Comparison of ENCODE assay signal across 8 cellular contexts in genomic region chr19:36771275-36772231, GRCh38. TPM values are rescaled to one million over a fixed set of nuclear protein-coding genes. Genes with fewer than 3 reads are reported as not detected.
DNase-seq lines count a peak whose midpoint lies in the region; ATAC-seq and TF ChIP-seq lines count a peak whose summit lies in the region.

No MANE protein-coding gene starts in this region.

- H3K36me3 ChIP-seq in esophagus (ENCODE audit: control insufficient read depth in 2 of 2, insufficient read depth in 2 of 2, low read length in 1 of 2) (no peaks in the 10 kb centered on the region), thymus (ENCODE audit: control insufficient read depth, insufficient read depth) (no peaks in the 10 kb centered on the region)

- no peak for ATAC-seq in HG03378 (IDR thresholded peaks at IDR 0.05; ENCODE audit: unreplicated experiment)

- H3K27ac ChIP-seq in VCaP = peak overlapping the region; percentile 91
- peak overlapping the region; percentile 5 to 80 for H3K27ac ChIP-seq in esophagus (ENCODE audit: low read depth in 2 of 2, low read length in 1 of 2)
- H3K27ac ChIP-seq in thymus (ENCODE audit: low read depth) = peak overlapping the region; percentile 43

- H3K9me3 ChIP-seq in esophagus (ENCODE audit: control insufficient read depth in 2 of 2, insufficient read depth in 1 of 2, low read depth in 1 of 2, low read length in 1 of 2) (peaks cover 9% of the 10 kb centered on the region in 2 donors), thymus (ENCODE audit: control insufficient read depth) (peaks cover 3% of the 10 kb centered on the region)

- WGBS in esophagus, 2 donors = 2 to 3% methylated on average over 29 of the region's 29 CpGs
- WGBS in thymus = 7% methylated on average over 29 of the region's 29 CpGs

- H3K4me1 ChIP-seq in esophagus (ENCODE audit: control insufficient read depth in 2 of 2, insufficient read depth in 2 of 2, low read length in 1 of 2) (peaks cover 2 to 4% of the 10 kb centered on the region in 2 donors), thymus (ENCODE audit: control insufficient read depth, insufficient read depth, low read length) (peaks cover 12% of the 10 kb centered on the region)

- H3K4me3 ChIP-seq in esophagus (ENCODE audit: low read depth in 1 of 2, low read length in 2 of 2) = peak overlapping the region; percentile 65 to 94
- H3K4me3 ChIP-seq in thymus (ENCODE audit: low read length) = peak overlapping the region; percentile 81

- H3K27me3 ChIP-seq in esophagus (ENCODE audit: control insufficient read depth in 1 of 2, insufficient read depth in 2 of 2, low read length in 2 of 2) (no peaks in the 10 kb centered on the region), thymus (ENCODE audit: control insufficient read depth, insufficient read depth) (no peaks in the 10 kb centered on the region)

- TF ChIP-seq CTCF in VCaP (conservative IDR thresholded peaks at IDR 0.05) = no peak

- peak; percentile 40 for DNase-seq in NCI-H1092 treated with DMSO at 0.1 percent for 48 hours (lab: John Stamatoyannopoulos, UW)
- no peak for DNase-seq in NCI-H1092 (lab: John Stamatoyannopoulos, UW)
- peak; percentile 63 to 74 for DNase-seq in Kasumi-1 (lab: John Stamatoyannopoulos, UW)
- peak; percentile 70 for DNase-seq in mucosa of gallbladder (ENCODE audit: low spot score)

RNA-seq across cellular contexts. Expression of gene ZNF850, which starts 1.1 kb away (rescaled TPM):
- polyA plus RNA-seq in esophagus = under 1 TPM; 0.13 to 0.55 TPM
- total RNA-seq in mucosa of gallbladder = 4.1 TPM
- 0.78 TPM for polyA plus RNA-seq in thymus
